15 cellular contexts compared by ENCODE assay signal in genomic region chr13:98446234-98446621, GRCh38.
DNase-seq lines count a peak whose midpoint lies in the region; ATAC-seq and TF ChIP-seq lines count a peak whose summit lies in the region.
"Had no signal": no experiment of that assay in that cellular context is flagged by ENCODE, and none has a peak within 500 bp of the region (broad histone marks: within the 10 kb centered on the region; RNA-seq: fewer than 3 reads in every experiment).

No MANE protein-coding gene starts in this region.

- peak overlapping the region; percentile 65 for H3K27ac Mint-ChIP-seq in activated CD4-positive, alpha-beta T cell treated with anti-CD3 and anti-CD28 coated beads, Interleukin-2, amount 10 ng/mL, durations not matched to agents 24 days and 14 days

- no peak for TF ChIP-seq POLR2A in stomach (IDR thresholded peaks at IDR 0.05)

- intact Hi-C loops in activated CD4-positive, alpha-beta T cell treated with anti-CD3 and anti-CD28 coated beads, Interleukin-2, amount 10 ng/mL, durations not matched to agents 24 days and 14 days (cut with micrococcal nuclease) = loop anchor here (10.0 kb wide), 1 partner anchor 399 kb away; no protein-coding TSS in a partner anchor
- intact Hi-C loops in stomach (cut with DNase I; ENCODE audit: low total_unique reads) = loop anchor here (5.0 kb wide), 1 partner anchor 211 kb away; no protein-coding TSS in a partner anchor

- H3K9me3 ChIP-seq in RWPE2 (ENCODE audit: severe bottlenecking) (no peaks in the 10 kb centered on the region), stomach (no peaks in the 10 kb centered on the region)
- H3K9me3 ChIP-seq: suprapubic skin had no signal

- WGBS in stomach, 5 donors = 80 to 92% (median 86%) methylated on average over 4 to 11 of the region's 11 CpGs

- no peaks in the 10 kb centered on the region for H3K9me3 Mint-ChIP-seq in activated CD4-positive, alpha-beta T cell treated with anti-CD3 and anti-CD28 coated beads, Interleukin-2, amount 10 ng/mL, durations not matched to agents 24 days and 14 days
- H3K9me3 Mint-ChIP-seq: nephron had no signal

- TF ChIP-seq EP300 in stomach (IDR thresholded peaks at IDR 0.05) = no peak

- peaks cover 12% of the 10 kb centered on the region for H3K36me3 Mint-ChIP-seq in activated CD4-positive, alpha-beta T cell treated with anti-CD3 and anti-CD28 coated beads, Interleukin-2, amount 10 ng/mL, durations not matched to agents 24 days and 14 days (ENCODE audit: low read depth)

- H3K4me3 ChIP-seq in RWPE2 (ENCODE audit: severe bottlenecking) = no peak overlapping the region
- H3K4me3 ChIP-seq in stomach = no peak overlapping the region
- H3K4me3 ChIP-seq: suprapubic skin had no signal

- H3K4me1 ChIP-seq in RWPE2 (ENCODE audit: insufficient read depth, poor library complexity, severe bottlenecking) = peaks cover 6% of the 10 kb centered on the region
- H3K4me1 ChIP-seq in stomach = peaks cover 0 to 34% (median 22%) of the 10 kb centered on the region in 4 donors

- ATAC-seq in RWPE2 (ENCODE audit: low read depth) (no peak), esophagus mucosa (peak; percentile 1), GM18517 (IDR thresholded peaks at IDR 0.05; ENCODE audit: unreplicated experiment) (no peak), HG03378 (IDR thresholded peaks at IDR 0.05; ENCODE audit: unreplicated experiment) (no peak)

- peaks cover 17% of the 10 kb centered on the region for H3K4me1 Mint-ChIP-seq in activated CD4-positive, alpha-beta T cell treated with anti-CD3 and anti-CD28 coated beads, Interleukin-2, amount 10 ng/mL, durations not matched to agents 24 days and 14 days

- no peak for DNase-seq in activated CD4-positive, alpha-beta T cell treated with anti-CD3 and anti-CD28 coated beads, Interleukin-2, amount 10 ng/mL, durations not matched to agents 24 days and 14 days
- DNase-seq in activated CD4-positive, alpha-beta T cell treated with anti-CD3 and anti-CD28 coated beads for 4 hours = no peak
- no peak for DNase-seq in RWPE2 (ENCODE audit: low spot score)
- no peak for DNase-seq in stomach
- DNase-seq in SK-N-DZ (ENCODE audit: low spot score) = no peak
- DNase-seq: activated CD8-positive, alpha-beta memory T cell treated with anti-CD3 and anti-CD28 coated beads, Interleukin-2, amount 50 U/mL, for 48 hours; COR-L47; kidney glomerular epithelial cell; NCI-H2029 treated with DMSO at 0.1 percent for 48 hours; Right ventricle myocardium superior had no signal

- TF ChIP-seq CTCF in RWPE2 (IDR thresholded peaks at IDR 0.05; ENCODE audit: poor library complexity, severe bottlenecking) = no peak
- no peak for TF ChIP-seq CTCF in stomach (IDR thresholded peaks at IDR 0.05)

- H3K27me3 ChIP-seq in RWPE2 (ENCODE audit: insufficient read depth, poor library complexity, severe bottlenecking) (no peaks in the 10 kb centered on the region), stomach (no peaks in the 10 kb centered on the region)
- H3K27me3 ChIP-seq: suprapubic skin had no signal

- H3K27me3 Mint-ChIP-seq in activated CD4-positive, alpha-beta T cell treated with anti-CD3 and anti-CD28 coated beads, Interleukin-2, amount 10 ng/mL, durations not matched to agents 24 days and 14 days = no peaks in the 10 kb centered on the region

- no peak overlapping the region for H3K4me3 Mint-ChIP-seq in activated CD4-positive, alpha-beta T cell treated with anti-CD3 and anti-CD28 coated beads, Interleukin-2, amount 10 ng/mL, durations not matched to agents 24 days and 14 days
- H3K4me3 Mint-ChIP-seq: nephron had no signal

- H3K36me3 ChIP-seq in RWPE2 (ENCODE audit: low read depth) (peaks cover 39% of the 10 kb centered on the region), stomach (peaks cover 25 to 76% (median 58%) of the 10 kb centered on the region in 4 donors)

- peak overlapping the region; percentile 11 for H3K27ac ChIP-seq in RWPE2 (ENCODE audit: poor library complexity, severe bottlenecking)
- H3K27ac ChIP-seq in stomach = peak overlapping the region in 3 of 5 donors; percentile 55 to 76 (median 66)
